Comparison of ENCODE assay signal across 1 cellular context in the genomic region with DNA sequence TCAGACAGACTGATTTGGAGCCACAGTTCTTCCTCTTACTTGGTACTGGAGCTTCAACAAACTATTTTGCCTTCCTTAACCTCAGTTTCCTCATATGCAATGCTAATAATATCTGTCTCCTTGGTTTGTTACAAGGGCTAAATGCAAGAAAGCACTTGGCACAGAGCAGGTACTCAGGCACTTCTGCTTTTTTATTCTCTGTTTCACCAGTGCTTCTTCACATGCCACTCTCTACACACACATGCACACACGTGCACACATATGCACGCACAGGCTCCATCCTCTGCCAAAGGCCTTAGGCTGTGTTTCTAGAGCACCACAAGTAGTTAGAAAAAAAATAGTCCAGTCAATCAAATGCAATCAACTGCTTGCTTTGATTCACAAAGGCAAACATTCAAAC.
TF ChIP-seq lines count a peak whose summit lies in the region.

No MANE protein-coding gene starts in this region.

TF ChIP-seq in HepG2, 621 proteins besides CTCF, POLR2A, EP300 and RAD21 (continued from another document):
- TF ChIP-seq, protein P1, sequence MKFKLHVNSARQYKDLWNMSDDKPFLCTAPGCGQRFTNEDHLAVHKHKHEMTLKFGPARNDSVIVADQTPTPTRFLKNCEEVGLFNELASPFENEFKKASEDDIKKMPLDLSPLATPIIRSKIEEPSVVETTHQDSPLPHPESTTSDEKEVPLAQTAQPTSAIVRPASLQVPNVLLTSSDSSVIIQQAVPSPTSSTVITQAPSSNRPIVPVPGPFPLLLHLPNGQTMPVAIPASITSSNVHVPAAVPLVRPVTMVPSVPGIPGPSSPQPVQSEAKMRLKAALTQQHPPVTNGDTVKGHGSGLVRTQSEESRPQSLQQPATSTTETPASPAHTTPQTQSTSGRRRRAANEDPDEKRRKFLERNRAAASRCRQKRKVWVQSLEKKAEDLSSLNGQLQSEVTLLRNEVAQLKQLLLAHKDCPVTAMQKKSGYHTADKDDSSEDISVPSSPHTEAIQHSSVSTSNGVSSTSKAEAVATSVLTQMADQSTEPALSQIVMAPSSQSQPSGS (CRISPR knock-in tag; IDR thresholded peaks at IDR 0.05) = no peak
- TF ChIP-seq GLI4 (CRISPR knock-in tag; IDR thresholded peaks at IDR 0.05; ENCODE audit: borderline replicate concordance) = no peak
- TF ChIP-seq TCF7 (IDR thresholded peaks at IDR 0.05; ENCODE audit: low read depth) = no peak
- TF ChIP-seq GABPA (IDR thresholded peaks at IDR 0.05; ENCODE audit: low read depth, low read length) = no peak
- TF ChIP-seq GABPA (CRISPR knock-in tag; IDR thresholded peaks at IDR 0.05; ENCODE audit: low read depth) = no peak
- no peak for TF ChIP-seq CENPT (CRISPR knock-in tag; IDR thresholded peaks at IDR 0.05; ENCODE audit: low read depth)
- TF ChIP-seq REST (IDR thresholded peaks at IDR 0.05; ENCODE audit: borderline replicate concordance in 1 of 2, low read depth in 1 of 2, low read length in 2 of 2) = no peak
- TF ChIP-seq, protein P2, sequence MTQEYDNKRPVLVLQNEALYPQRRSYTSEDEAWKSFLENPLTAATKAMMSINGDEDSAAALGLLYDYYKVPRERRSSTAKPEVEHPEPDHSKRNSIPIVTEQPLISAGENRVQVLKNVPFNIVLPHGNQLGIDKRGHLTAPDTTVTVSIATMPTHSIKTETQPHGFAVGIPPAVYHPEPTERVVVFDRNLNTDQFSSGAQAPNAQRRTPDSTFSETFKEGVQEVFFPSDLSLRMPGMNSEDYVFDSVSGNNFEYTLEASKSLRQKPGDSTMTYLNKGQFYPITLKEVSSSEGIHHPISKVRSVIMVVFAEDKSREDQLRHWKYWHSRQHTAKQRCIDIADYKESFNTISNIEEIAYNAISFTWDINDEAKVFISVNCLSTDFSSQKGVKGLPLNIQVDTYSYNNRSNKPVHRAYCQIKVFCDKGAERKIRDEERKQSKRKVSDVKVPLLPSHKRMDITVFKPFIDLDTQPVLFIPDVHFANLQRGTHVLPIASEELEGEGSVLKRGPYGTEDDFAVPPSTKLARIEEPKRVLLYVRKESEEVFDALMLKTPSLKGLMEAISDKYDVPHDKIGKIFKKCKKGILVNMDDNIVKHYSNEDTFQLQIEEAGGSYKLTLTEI (CRISPR knock-in tag; conservative IDR thresholded peaks at IDR 0.05) = no peak
- TF ChIP-seq SRSF4 (IDR thresholded peaks at IDR 0.05; ENCODE audit: low read depth, low read length, poor library complexity, severe bottlenecking) = no peak
- TF ChIP-seq, protein P3, sequence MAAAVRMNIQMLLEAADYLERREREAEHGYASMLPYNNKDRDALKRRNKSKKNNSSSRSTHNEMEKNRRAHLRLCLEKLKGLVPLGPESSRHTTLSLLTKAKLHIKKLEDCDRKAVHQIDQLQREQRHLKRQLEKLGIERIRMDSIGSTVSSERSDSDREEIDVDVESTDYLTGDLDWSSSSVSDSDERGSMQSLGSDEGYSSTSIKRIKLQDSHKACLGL (CRISPR knock-in tag; IDR thresholded peaks at IDR 0.05) = no peak
- TF ChIP-seq THAP7 (CRISPR knock-in tag; IDR thresholded peaks at IDR 0.05) = no peak
- TF ChIP-seq, protein P4, sequence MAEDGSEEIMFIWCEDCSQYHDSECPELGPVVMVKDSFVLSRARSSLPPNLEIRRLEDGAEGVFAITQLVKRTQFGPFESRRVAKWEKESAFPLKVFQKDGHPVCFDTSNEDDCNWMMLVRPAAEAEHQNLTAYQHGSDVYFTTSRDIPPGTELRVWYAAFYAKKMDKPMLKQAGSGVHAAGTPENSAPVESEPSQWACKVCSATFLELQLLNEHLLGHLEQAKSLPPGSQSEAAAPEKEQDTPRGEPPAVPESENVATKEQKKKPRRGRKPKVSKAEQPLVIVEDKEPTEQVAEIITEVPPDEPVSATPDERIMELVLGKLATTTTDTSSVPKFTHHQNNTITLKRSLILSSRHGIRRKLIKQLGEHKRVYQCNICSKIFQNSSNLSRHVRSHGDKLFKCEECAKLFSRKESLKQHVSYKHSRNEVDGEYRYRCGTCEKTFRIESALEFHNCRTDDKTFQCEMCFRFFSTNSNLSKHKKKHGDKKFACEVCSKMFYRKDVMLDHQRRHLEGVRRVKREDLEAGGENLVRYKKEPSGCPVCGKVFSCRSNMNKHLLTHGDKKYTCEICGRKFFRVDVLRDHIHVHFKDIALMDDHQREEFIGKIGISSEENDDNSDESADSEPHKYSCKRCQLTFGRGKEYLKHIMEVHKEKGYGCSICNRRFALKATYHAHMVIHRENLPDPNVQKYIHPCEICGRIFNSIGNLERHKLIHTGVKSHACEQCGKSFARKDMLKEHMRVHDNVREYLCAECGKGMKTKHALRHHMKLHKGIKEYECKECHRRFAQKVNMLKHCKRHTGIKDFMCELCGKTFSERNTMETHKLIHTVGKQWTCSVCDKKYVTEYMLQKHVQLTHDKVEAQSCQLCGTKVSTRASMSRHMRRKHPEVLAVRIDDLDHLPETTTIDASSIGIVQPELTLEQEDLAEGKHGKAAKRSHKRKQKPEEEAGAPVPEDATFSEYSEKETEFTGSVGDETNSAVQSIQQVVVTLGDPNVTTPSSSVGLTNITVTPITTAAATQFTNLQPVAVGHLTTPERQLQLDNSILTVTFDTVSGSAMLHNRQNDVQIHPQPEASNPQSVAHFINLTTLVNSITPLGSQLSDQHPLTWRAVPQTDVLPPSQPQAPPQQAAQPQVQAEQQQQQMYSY (CRISPR knock-in tag; IDR thresholded peaks at IDR 0.05) = no peak
- no peak for TF ChIP-seq ZFP90 (CRISPR knock-in tag; IDR thresholded peaks at IDR 0.05; ENCODE audit: borderline replicate concordance)
- no peak for TF ChIP-seq BRCA1 (CRISPR knock-in tag; IDR thresholded peaks at IDR 0.05)
